In genomic region chr10:28291881-28292297, GRCh38 we compare ENCODE assay signal across 10 cellular contexts. TPM values are rescaled to one million over a fixed set of nuclear protein-coding genes. Genes with fewer than 3 reads are reported as not detected.
DNase-seq lines count a peak whose midpoint lies in the region; ATAC-seq and TF ChIP-seq lines count a peak whose summit lies in the region.
"Had no signal": no experiment of that assay in that cellular context is flagged by ENCODE, and none has a peak within 500 bp of the region (broad histone marks: within the 10 kb centered on the region; RNA-seq: fewer than 3 reads in every experiment).

No MANE protein-coding gene starts in this region.

- H3K4me3 ChIP-seq in epithelial cell of proximal tubule (ENCODE audit: low read depth, low read length): no peak overlapping the region

- ATAC-seq in HG02610 (IDR thresholded peaks at IDR 0.05; ENCODE audit: unreplicated experiment): no peak

- TF ChIP-seq CTCF in epithelial cell of proximal tubule (conservative IDR thresholded peaks at IDR 0.05; ENCODE audit: low read depth, low read length) (no peak), GM20000 (IDR thresholded peaks at IDR 0.05; ENCODE audit: extremely low read depth, missing control alignments) (no peak)

- DNase-seq in Daoy (ENCODE audit: low read depth): peak; percentile 83
- peak; percentile 55 for DNase-seq in RPMI7951 (ENCODE audit: low read depth)
- peak; percentile 62 for DNase-seq in epithelial cell of proximal tubule (ENCODE audit: low read depth)
- peak; percentile 32 to 53 (median 38) for DNase-seq in stimulated activated CD4-positive, alpha-beta T cell treated with anti-CD3 and anti-CD28 coated beads, Interleukin-12 subunit alpha, Interleukin-12 subunit beta, amount 100 ng/mL, for 48 hours (ENCODE audit: low read depth in 2 of 3, low spot score in 1 of 3)
- DNase-seq in GM20000 (ENCODE audit: low spot score): no peak
- no peak for DNase-seq in KG1 (lab: John Stamatoyannopoulos, UW)
- DNase-seq in NCI-H82 treated with DMSO at 0.1 percent for 48 hours (lab: John Stamatoyannopoulos, UW; ENCODE audit: unreplicated experiment): no peak
- DNase-seq: activated naive CD8-positive, alpha-beta T cell treated with anti-CD3 and anti-CD28 coated beads, Interleukin-2, amount 10 ng/mL, durations not matched to agents 7 days and 5 days; NCI-H748 treated with DMSO at 0.1 percent for 48 hours had no signal

RNA-seq across cellular contexts. Expression of gene MPP7, which starts 11.0 kb away (rescaled TPM):
- total RNA-seq in Daoy (2014; rRNA removed; shearing (Covaris generic)): 1.9 and 2.0 TPM in 2 replicates
- total RNA-seq in RPMI7951 (2014; rRNA removed; shearing (Covaris generic)): 0.24 and 0.59 TPM in 2 replicates
- total RNA-seq in epithelial cell of proximal tubule: 1.9 and 3.1 TPM in 2 replicates

Comparison
In these comparisons a context has a peak if more than half of its experiments do, and no peak if none do; other contexts are left out.
1. DNase-seq: peak in Daoy (single experiment), RPMI7951 (single experiment), epithelial cell of proximal tubule (single experiment) and stimulated activated CD4-positive, alpha-beta T cell treated with anti-CD3 and anti-CD28 coated beads, Interleukin-12 subunit alpha, Interleukin-12 subunit beta, amount 100 ng/mL, for 48 hours (3 of 3); none in GM20000 (single experiment), KG1 (single experiment) and NCI-H82 treated with DMSO at 0.1 percent for 48 hours (single experiment).